Comparison of ENCODE assay signal across 20 cellular contexts in genomic region chr19:53140351-53140750, GRCh38. TPM values are rescaled to one million over a fixed set of nuclear protein-coding genes. Genes with fewer than 3 reads are reported as not detected.
DNase-seq lines count a peak whose midpoint lies in the region; ATAC-seq, FAIRE-seq and TF ChIP-seq lines count a peak whose summit lies in the region.
"Had no signal": no experiment of that assay in that cellular context is flagged by ENCODE, and none has a peak within 500 bp of the region (broad histone marks: within the 10 kb centered on the region; RNA-seq: fewer than 3 reads in every experiment).

No MANE protein-coding gene starts in this region.

- no peak overlapping the region for H2AK5ac ChIP-seq in H1 (ENCODE audit: low read depth, low read length)

- no peak overlapping the region for H3K27ac Mint-ChIP-seq in natural killer cell treated with Interleukin-12 subunit alpha and Interleukin-12 subunit beta and Interleukin-15 and Interleukin-18, amount 100 ng/mL, for 72 hours
- H3K27ac Mint-ChIP-seq: CD14-positive monocyte; CD4-positive, alpha-beta memory T cell had no signal

- no peaks in the 10 kb centered on the region for H3K27me3 Mint-ChIP-seq in natural killer cell treated with Interleukin-12 subunit alpha and Interleukin-12 subunit beta and Interleukin-15 and Interleukin-18, amount 100 ng/mL, for 72 hours
- H3K27me3 Mint-ChIP-seq: CD4-positive, alpha-beta memory T cell had no signal

- 93% methylated on average over 4 of the region's 4 CpGs; no CpG with 5 or more reads in 1 of the 2 experiments for WGBS in H1 (ENCODE audit: extremely low coverage in 1 of 2, insufficient coverage in 1 of 2, insufficient read length in 1 of 2, insufficient replicate concordance in 2 of 2, low coverage in 1 of 2, low lambda C conversion rate in 2 of 2, missing lambda C conversion rate in 1 of 2), 2 experiments

- H3K9me3 Mint-ChIP-seq in natural killer cell treated with Interleukin-12 subunit alpha and Interleukin-12 subunit beta and Interleukin-15 and Interleukin-18, amount 100 ng/mL, for 72 hours: peaks cover 27% of the 10 kb centered on the region

- FAIRE-seq in H1 (lab: Jason Lieb, UNC): no peak
- FAIRE-seq: GM12892, GM18507, H54, HTR-8/SVneo had no signal

- CTCF ChIA-PET in H1 (lab: Charles Lee; ENCODE audit: partially characterized antibody): no interaction called here

- H2BK20ac ChIP-seq in H1 (ENCODE audit: low read length): no peak overlapping the region

- no peak overlapping the region for H2AFZ ChIP-seq in H1 (ENCODE audit: low read length)
- H2AFZ ChIP-seq: GM23248 had no signal

- no peak overlapping the region for H3K56ac ChIP-seq in H1 (replicated peaks; ENCODE audit: insufficient read length, low read depth, low read length)

- H4K5ac ChIP-seq in H1 (ENCODE audit: insufficient read length, low read depth, low read length): no peak overlapping the region

- H3K9ac ChIP-seq in adipocyte (ENCODE audit: low read length): no peak overlapping the region
- H3K9ac ChIP-seq in H1 (replicated peaks in 1 of 4; ENCODE audit: extremely low read depth in 1 of 4, low read depth in 3 of 4, low read length in 3 of 4): no peak overlapping the region
- H3K9ac ChIP-seq: BLaER1, GM23248 had no signal

- H3K27me3 ChIP-seq in adipocyte (replicated peaks; ENCODE audit: control insufficient read depth, insufficient read depth, low read length) (no peaks in the 10 kb centered on the region), H1 (replicated peaks in 1 of 4; ENCODE audit: control insufficient read depth in 3 of 4, extremely low read depth in 1 of 4, insufficient read depth in 3 of 4, low read length in 3 of 4) (no peaks in the 10 kb centered on the region), muscle layer of duodenum (ENCODE audit: low read depth, low read length) (no peaks in the 10 kb centered on the region)
- H3K27me3 ChIP-seq: BLaER1 had no signal

- H3K9me3 ChIP-seq in adipocyte (ENCODE audit: control insufficient read depth, low read length): peaks cover 58% of the 10 kb centered on the region
- peaks cover 44 to 46% of the 10 kb centered on the region in 2 experiments for H3K9me3 ChIP-seq in H1 (ENCODE audit: insufficient read depth in 2 of 2, low read depth in 1 of 2, low read length in 1 of 2)
- peaks cover 50 to 54% of the 10 kb centered on the region in 2 donors for H3K9me3 ChIP-seq in muscle layer of duodenum (ENCODE audit: control insufficient read depth in 1 of 2, low read length in 2 of 2)

- H3K27ac ChIP-seq in H1 (ENCODE audit: low read depth, low read length) (no peak overlapping the region), muscle layer of duodenum (ENCODE audit: low read length) (no peak overlapping the region)
- H3K27ac ChIP-seq: BLaER1, GM23248 had no signal

- H2BK15ac ChIP-seq in H1 (ENCODE audit: low read length): no peak overlapping the region

- no peak overlapping the region for H2BK12ac ChIP-seq in H1 (ENCODE audit: low read depth, low read length)

- TF ChIP-seq RAD21 in H1 (IDR thresholded peaks at IDR 0.05 in 1 of 2, conservative IDR thresholded peaks at IDR 0.05 in 1 of 2; ENCODE audit: low read depth in 2 of 2, low read length in 2 of 2): no peak

- H3K4me3 Mint-ChIP-seq in natural killer cell treated with Interleukin-12 subunit alpha and Interleukin-12 subunit beta and Interleukin-15 and Interleukin-18, amount 100 ng/mL, for 72 hours: no peak overlapping the region
- H3K4me3 Mint-ChIP-seq: CD14-positive monocyte; CD4-positive, alpha-beta memory T cell had no signal

- no peak overlapping the region for H3K4ac ChIP-seq in H1 (replicated peaks; ENCODE audit: insufficient read length, low read depth, low read length)

- no peak for TF ChIP-seq EP300 in H1 (IDR thresholded peaks at IDR 0.05; ENCODE audit: borderline replicate concordance in 1 of 2, low read depth in 2 of 2, low read length in 2 of 2)

- no peaks in the 10 kb centered on the region for H4K20me1 ChIP-seq in H1 (replicated peaks in 1 of 2; ENCODE audit: control insufficient read depth in 1 of 2, insufficient read depth in 2 of 2, low read length in 2 of 2)
- H4K20me1 ChIP-seq: BLaER1 had no signal

- H3K36me3 Mint-ChIP-seq in natural killer cell treated with Interleukin-12 subunit alpha and Interleukin-12 subunit beta and Interleukin-15 and Interleukin-18, amount 100 ng/mL, for 72 hours: peaks cover 58% of the 10 kb centered on the region

- no peak for TF ChIP-seq POLR2A in H1 (IDR thresholded peaks at IDR 0.05; ENCODE audit: control extremely low read depth in 1 of 2, low read depth in 2 of 2, low read length in 2 of 2)

- H3K18ac ChIP-seq in H1 (ENCODE audit: extremely low read depth, low read length): no peak overlapping the region

- peak overlapping the region; percentile 59 for H3K4me3 ChIP-seq in adipocyte (ENCODE audit: low read length)
- no peak overlapping the region for H3K4me3 ChIP-seq in H1 (ENCODE audit: extremely low read depth in 1 of 4, insufficient read depth in 2 of 4, low read depth in 3 of 4, low read length in 4 of 4)
- peak overlapping the region; percentile 31 to 39 for H3K4me3 ChIP-seq in muscle layer of duodenum (ENCODE audit: low read depth in 1 of 2, low read length in 2 of 2)
- H3K4me3 ChIP-seq: GM23248 had no signal

- H3K36me3 ChIP-seq in adipocyte (ENCODE audit: control insufficient read depth, insufficient read depth, low read length, severe bottlenecking) (peaks cover 41% of the 10 kb centered on the region), H1 (ENCODE audit: control insufficient read depth in 2 of 4, insufficient read depth in 4 of 4, low read length in 3 of 4) (peaks cover 5 to 46% (median 30%) of the 10 kb centered on the region in 4 experiments), muscle layer of duodenum (ENCODE audit: control insufficient read depth in 1 of 2, insufficient read depth in 2 of 2, low read length in 2 of 2) (peaks cover 0 to 39% of the 10 kb centered on the region in 2 donors)

- no peaks in the 10 kb centered on the region for H3K79me1 ChIP-seq in H1 (ENCODE audit: low read depth, low read length)

- H3K23me2 ChIP-seq in H1 (ENCODE audit: low read depth, low read length): no peaks in the 10 kb centered on the region

- no peak for ATAC-seq in HG02970 (IDR thresholded peaks at IDR 0.05; ENCODE audit: low FRiP score, unreplicated experiment)
- no peak for ATAC-seq in natural killer cell treated with Interleukin-12 subunit alpha and Interleukin-12 subunit beta and Interleukin-15 and Interleukin-18, amount 100 ng/mL, for 72 hours

- DNase-seq in adipocyte (ENCODE audit: low read depth) (no peak), H1 (ENCODE audit: low read depth in 1 of 2, low spot score in 2 of 2) (no peak), NCI-H1105 (lab: John Stamatoyannopoulos, UW) (no peak)
- no peak for DNase-seq in natural killer cell treated with Interleukin-12 subunit alpha and Interleukin-12 subunit beta and Interleukin-15 and Interleukin-18, amount 100 ng/mL, for 72 hours (ENCODE audit: low spot score)
- DNase-seq: 8988T; CD4-positive, alpha-beta memory T cell; DMS153; DMS79; GDM1; GM23248; HCEC 1CT; IMR-90 had no signal

- H3K4me1 ChIP-seq in adipocyte (ENCODE audit: control insufficient read depth, insufficient read depth, low read length): no peaks in the 10 kb centered on the region
- no peaks in the 10 kb centered on the region for H3K4me1 ChIP-seq in H1 (replicated peaks in 1 of 4; ENCODE audit: control insufficient read depth in 3 of 4, insufficient read depth in 4 of 4, low read length in 3 of 4)
- no peaks in the 10 kb centered on the region for H3K4me1 ChIP-seq in muscle layer of duodenum (ENCODE audit: control insufficient read depth in 1 of 2, insufficient read depth in 2 of 2, low read length in 2 of 2)
- H3K4me1 ChIP-seq: BLaER1 had no signal

- no peak overlapping the region for H3K4me2 ChIP-seq in H1 (ENCODE audit: insufficient read depth in 1 of 2, low read depth in 2 of 2, low read length in 2 of 2)
- H3K4me2 ChIP-seq: BLaER1 had no signal

- no peak overlapping the region for H2BK5ac ChIP-seq in H1 (ENCODE audit: low read depth, low read length)

- H2BK120ac ChIP-seq in H1 (replicated peaks; ENCODE audit: low read depth, low read length): no peak overlapping the region

- TF ChIP-seq CTCF in H1 (IDR thresholded peaks at IDR 0.05; ENCODE audit: control extremely low read depth in 1 of 3, insufficient read depth in 1 of 3, low read depth in 1 of 3, low read length in 3 of 3): no peak

- no peak overlapping the region for H4K8ac ChIP-seq in H1 (ENCODE audit: extremely low read depth, insufficient read depth, low read length)

- no peak overlapping the region for H4K91ac ChIP-seq in H1 (replicated peaks; ENCODE audit: insufficient read length, low read length)

- H3K4me1 Mint-ChIP-seq in natural killer cell treated with Interleukin-12 subunit alpha and Interleukin-12 subunit beta and Interleukin-15 and Interleukin-18, amount 100 ng/mL, for 72 hours (ENCODE audit: low read depth in 2 of 2): no peaks in the 10 kb centered on the region
- H3K4me1 Mint-ChIP-seq: CD14-positive monocyte; CD4-positive, alpha-beta memory T cell had no signal

- no peak overlapping the region for H3K23ac ChIP-seq in H1 (ENCODE audit: insufficient read length)

- POLR2A ChIA-PET in H1 (lab: Charles Lee; ENCODE audit: partially characterized antibody): no interaction called here

- no peak overlapping the region for H3K14ac ChIP-seq in H1 (ENCODE audit: insufficient read length)

- no peaks in the 10 kb centered on the region for H3K79me2 ChIP-seq in H1 (ENCODE audit: control insufficient read depth in 1 of 2, insufficient read depth in 2 of 2, low read length in 2 of 2)

RNA-seq across cellular contexts. Expression of gene ZNF415, which starts 7.6 kb away (rescaled TPM):
- 9.3 and 9.7 TPM in 2 replicates for total RNA-seq in H1 (2021; fragmentation: NEBNext Ultra II Directional; extraction: Animal tissue kit (Norgen Biotek cat#: 25700))
- 3.8 and 5.8 TPM in 2 replicates for polyA plus RNA-seq in H1 (2011; rRNA removed)
- 6.8 TPM for polyA plus RNA-seq in H1 (2011; cell fraction: cytosol; rRNA removed)
- polyA plus RNA-seq in H1 (2011; cell fraction: nucleus; rRNA removed): 5.3 TPM
- polyA plus RNA-seq in H1 (2012, experiment 1 of 2): 4.9 to 8.6 TPM (median 6.5 TPM) in 4 replicates
- polyA plus RNA-seq in H1 (2012, experiment 2 of 2): 0.20 TPM
- polyA plus RNA-seq in H1 (2013, experiment 1 of 2): 8.7 TPM
- 8.7 TPM for polyA plus RNA-seq in H1 (2013, experiment 2 of 2)
- polyA minus RNA-seq in H1 (2011; rRNA and poly(A)+ RNA removed): 19.2 and 20.2 TPM in 2 replicates
- polyA minus RNA-seq in H1 (2011; cell fraction: cytosol; rRNA and poly(A)+ RNA removed): 8.2 TPM
- polyA minus RNA-seq in H1 (2011; cell fraction: nucleus; rRNA and poly(A)+ RNA removed): 13.2 TPM
- 1 to 10 TPM; 1.1 to 3.2 TPM for total RNA-seq in natural killer cell treated with Interleukin-12 subunit alpha and Interleukin-12 subunit beta and Interleukin-15 and Interleukin-18, amount 100 ng/mL, for 72 hours

RNA-seq across cellular contexts. Expression of gene ZNF347, which starts 18.5 kb away (rescaled TPM):
- 14.6 and 15.0 TPM in 2 replicates for total RNA-seq in H1 (2021; fragmentation: NEBNext Ultra II Directional; extraction: Animal tissue kit (Norgen Biotek cat#: 25700))
- polyA plus RNA-seq in H1 (2011; rRNA removed): 1.4 and 3.0 TPM in 2 replicates
- 3.8 TPM for polyA plus RNA-seq in H1 (2011; cell fraction: cytosol; rRNA removed)
- polyA plus RNA-seq in H1 (2011; cell fraction: nucleus; rRNA removed): 3.2 TPM
- 4.8 to 8.2 TPM (median 5.7 TPM) in 4 replicates for polyA plus RNA-seq in H1 (2012, experiment 1 of 2)
- 0.87 TPM for polyA plus RNA-seq in H1 (2012, experiment 2 of 2)
- polyA plus RNA-seq in H1 (2013, experiment 1 of 2): 6.7 TPM
- polyA plus RNA-seq in H1 (2013, experiment 2 of 2): 6.7 TPM
- 11.1 and 20.3 TPM in 2 replicates for polyA minus RNA-seq in H1 (2011; rRNA and poly(A)+ RNA removed)
- polyA minus RNA-seq in H1 (2011; cell fraction: cytosol; rRNA and poly(A)+ RNA removed): 8.5 TPM
- 25.2 TPM for polyA minus RNA-seq in H1 (2011; cell fraction: nucleus; rRNA and poly(A)+ RNA removed)
- 10 to 100 TPM in 1 of 2 donors, 1 to 10 TPM in 1; 4.6 to 12.6 TPM for total RNA-seq in natural killer cell treated with Interleukin-12 subunit alpha and Interleukin-12 subunit beta and Interleukin-15 and Interleukin-18, amount 100 ng/mL, for 72 hours

RNA-seq across cellular contexts. Expression of gene ZNF160, which starts 37.1 kb away (rescaled TPM):
- total RNA-seq in H1 (2021; fragmentation: NEBNext Ultra II Directional; extraction: Animal tissue kit (Norgen Biotek cat#: 25700)): 28.3 and 31.2 TPM in 2 replicates
- 15.8 and 29.0 TPM in 2 replicates for polyA plus RNA-seq in H1 (2011; rRNA removed)
- polyA plus RNA-seq in H1 (2011; cell fraction: cytosol; rRNA removed): 43.1 TPM
- polyA plus RNA-seq in H1 (2011; cell fraction: nucleus; rRNA removed): 51.6 TPM
- polyA plus RNA-seq in H1 (2012, experiment 1 of 2): 23.1 to 39.7 TPM (median 26.2 TPM) in 4 replicates
- 1.8 TPM for polyA plus RNA-seq in H1 (2012, experiment 2 of 2)
- 23.9 TPM for polyA plus RNA-seq in H1 (2013, experiment 1 of 2)
- 19.6 TPM for polyA plus RNA-seq in H1 (2013, experiment 2 of 2)
- polyA minus RNA-seq in H1 (2011; rRNA and poly(A)+ RNA removed): 31.2 and 34.1 TPM in 2 replicates
- polyA minus RNA-seq in H1 (2011; cell fraction: cytosol; rRNA and poly(A)+ RNA removed): 21.1 TPM
- 61.4 TPM for polyA minus RNA-seq in H1 (2011; cell fraction: nucleus; rRNA and poly(A)+ RNA removed)
- total RNA-seq in natural killer cell treated with Interleukin-12 subunit alpha and Interleukin-12 subunit beta and Interleukin-15 and Interleukin-18, amount 100 ng/mL, for 72 hours: 10 to 100 TPM; 31.3 to 41.4 TPM

RNA-seq across cellular contexts. Expression of gene ZNF665, which starts 52.8 kb away (rescaled TPM):
- 3.7 and 6.4 TPM in 2 replicates for total RNA-seq in H1 (2021; fragmentation: NEBNext Ultra II Directional; extraction: Animal tissue kit (Norgen Biotek cat#: 25700))
- polyA plus RNA-seq in H1 (2011; rRNA removed): 2.4 and 2.8 TPM in 2 replicates
- 5.4 TPM for polyA plus RNA-seq in H1 (2011; cell fraction: cytosol; rRNA removed)
- 3.1 TPM for polyA plus RNA-seq in H1 (2011; cell fraction: nucleus; rRNA removed)
- 2.7 to 3.8 TPM (median 3.3 TPM) in 4 replicates for polyA plus RNA-seq in H1 (2012, experiment 1 of 2)
- polyA plus RNA-seq in H1 (2012, experiment 2 of 2): 2.7 TPM
- 3.2 TPM for polyA plus RNA-seq in H1 (2013, experiment 1 of 2)
- 2.6 TPM for polyA plus RNA-seq in H1 (2013, experiment 2 of 2)
- 8.4 and 11.7 TPM in 2 replicates for polyA minus RNA-seq in H1 (2011; rRNA and poly(A)+ RNA removed)
- 1.9 TPM for polyA minus RNA-seq in H1 (2011; cell fraction: cytosol; rRNA and poly(A)+ RNA removed)
- 9.1 TPM for polyA minus RNA-seq in H1 (2011; cell fraction: nucleus; rRNA and poly(A)+ RNA removed)
- total RNA-seq in natural killer cell treated with Interleukin-12 subunit alpha and Interleukin-12 subunit beta and Interleukin-15 and Interleukin-18, amount 100 ng/mL, for 72 hours: 1 to 10 TPM; 2.1 to 3.0 TPM

Comparison
In these comparisons a context has a peak if more than half of its experiments do, and no peak if none do; other contexts are left out.
1. H3K4me3 ChIP-seq: peak in adipocyte (single experiment) and muscle layer of duodenum (2 of 2); none in H1 (0 of 4).